ENCODE assay signal across 9 cellular contexts in genomic region chr3:4508048-4508981, GRCh38. TPM values are rescaled to one million over a fixed set of nuclear protein-coding genes. Genes with fewer than 3 reads are reported as not detected.
DNase-seq lines count a peak whose midpoint lies in the region; ATAC-seq, FAIRE-seq and TF ChIP-seq lines count a peak whose summit lies in the region.
"Had no signal": no experiment of that assay in that cellular context is flagged by ENCODE, and none has a peak within 500 bp of the region (broad histone marks: within the 10 kb centered on the region; RNA-seq: fewer than 3 reads in every experiment).

No MANE protein-coding gene starts in this region.

- H3K9me3 ChIP-seq in BLaER1 (no peaks in the 10 kb centered on the region), OCI-LY7 (ENCODE audit: low read length) (no peaks in the 10 kb centered on the region)
- H3K9me3 ChIP-seq: left ventricle myocardium inferior had no signal

- BruUV-seq in OCI-LY7 (replicated peaks; lab: Mats Ljungman, UMichigan), result no TSS peak

- no peaks in the 10 kb centered on the region for H3K27me3 ChIP-seq in BLaER1

- CTCF ChIA-PET in OCI-LY7 (lab: Charles Lee; ENCODE audit: unreplicated experiment), result interaction anchor here (0.8 kb wide), 1 partner anchor 12 kb away, joined by 3 read pairs; no protein-coding TSS in a partner anchor

- H3K4me3 ChIP-seq in BLaER1, result no peak overlapping the region
- peak overlapping the region; percentile 64 for H3K4me3 ChIP-seq in OCI-LY7 (ENCODE audit: low read depth, low read length, poor library complexity, severe bottlenecking)
- H3K4me3 ChIP-seq: left ventricle myocardium inferior had no signal

- H3K4me2 ChIP-seq in BLaER1, result peak overlapping the region; percentile 5
- H3K4me2 ChIP-seq in OCI-LY7 (ENCODE audit: low read length), result peak overlapping the region; percentile 82

- H2AFZ ChIP-seq in OCI-LY7 (ENCODE audit: low read length), result no peak overlapping the region

- intact Hi-C loops in OCI-LY7 (cut with micrococcal nuclease; ENCODE audit: unreplicated experiment), result no loop called here

- H3K36me3 ChIP-seq in BLaER1, result peaks cover 16% of the 10 kb centered on the region; the same call in 1 of the 2 replicates
- H3K36me3 ChIP-seq in OCI-LY7 (ENCODE audit: insufficient read depth, low read length), result peaks cover 18% of the 10 kb centered on the region; the same call in 1 of the 2 replicates
- H3K36me3 ChIP-seq: left ventricle myocardium inferior had no signal

- POLR2A ChIA-PET in OCI-LY7 (lab: Charles Lee), result interaction anchor here (0.6 to 11.0 kb wide), 12 partner anchors 9 to 689 kb away, joined by 3 to 206 read pairs (median 4); partner anchors contain the start of genes ITPR1 and SUMF1

- H3K9ac ChIP-seq in BLaER1, result no peak overlapping the region

- FAIRE-seq in GM19239 (lab: Jason Lieb, UNC), result peak; percentile 91

- ATAC-seq in HG02884 (IDR thresholded peaks at IDR 0.05; ENCODE audit: unreplicated experiment), result peak; percentile 66

- TF ChIP-seq CTCF in OCI-LY7 (conservative IDR thresholded peaks at IDR 0.05; ENCODE audit: low read length), result 0 out of 2 replicates have a peak, but pooled peaks have one; percentile 27

- H3K4me1 ChIP-seq in BLaER1, result peaks cover 36% of the 10 kb centered on the region
- H3K4me1 ChIP-seq in OCI-LY7 (ENCODE audit: insufficient read depth, low read length, poor library complexity, severe bottlenecking), result peaks cover 60% of the 10 kb centered on the region

- H3K9me2 ChIP-seq in OCI-LY7 (ENCODE audit: insufficient read depth, low read length), result no peaks in the 10 kb centered on the region

- H3K79me2 ChIP-seq in OCI-LY7 (ENCODE audit: insufficient read depth, low read depth, low read length), result peaks cover 58% of the 10 kb centered on the region; the same call in 1 of the 2 replicates

- no peak overlapping the region for H3K27ac ChIP-seq in BLaER1
- peak overlapping the region; percentile 98 for H3K27ac ChIP-seq in OCI-LY7 (ENCODE audit: low read depth, low read length, poor library complexity, severe bottlenecking)

- peaks cover 21% of the 10 kb centered on the region; the same call in 1 of the 2 replicates for H4K20me1 ChIP-seq in BLaER1
- no peaks in the 10 kb centered on the region for H4K20me1 ChIP-seq in OCI-LY7 (ENCODE audit: insufficient read depth, low read length)

- DNase-seq in GM19239 (ENCODE audit: insufficient read length, low spot score), result peak; percentile 34
- DNase-seq in OCI-LY7 (ENCODE audit: low spot score), result peak; percentile 73
- DNase-seq in DMS114 treated with DMSO at 0.1 percent for 48 hours (lab: John Stamatoyannopoulos, UW; ENCODE audit: unreplicated experiment), result no peak
- DNase-seq in stimulated activated CD4-positive, alpha-beta T cell treated with anti-CD3 and anti-CD28 coated beads, Interleukin-2, amount 100 ng/mL, for 48 hours, result no peak
- DNase-seq in HK-2 (ENCODE audit: unreplicated experiment), result no peak
- no peak for DNase-seq in NCI-H1694 (lab: John Stamatoyannopoulos, UW)
- DNase-seq: left ventricle myocardium inferior had no signal

RNA-seq across cellular contexts. Expression of gene ITPR1, which starts 15.2 kb away (rescaled TPM):
- 84.4 and 87.4 TPM in 2 replicates for total RNA-seq in OCI-LY7 (2014; rRNA removed; shearing (Covaris generic))
- 104 and 133 TPM in 2 replicates for total RNA-seq in OCI-LY7 (2022)

RNA-seq across cellular contexts. Expression of gene SUMF1, which starts 41.2 kb away (rescaled TPM):
- 11.9 and 12.8 TPM in 2 replicates for total RNA-seq in OCI-LY7 (2014; rRNA removed; shearing (Covaris generic))
- total RNA-seq in OCI-LY7 (2022), result 6.9 and 9.1 TPM in 2 replicates

Comparison
In these comparisons a context has a peak if more than half of its experiments do, and no peak if none do; other contexts are left out.
1. DNase-seq: peak in GM19239 (single experiment) and OCI-LY7 (single experiment); none in DMS114 treated with DMSO at 0.1 percent for 48 hours (single experiment), stimulated activated CD4-positive, alpha-beta T cell treated with anti-CD3 and anti-CD28 coated beads, Interleukin-2, amount 100 ng/mL, for 48 hours (0 of 2), HK-2 (single experiment) and NCI-H1694 (single experiment).